ENCODE assay signal across 10 cellular contexts in genomic region chr7:16619979-16620408, GRCh38. TPM values are rescaled to one million over a fixed set of nuclear protein-coding genes. Genes with fewer than 3 reads are reported as not detected.
DNase-seq lines count a peak whose midpoint lies in the region; ATAC-seq and TF ChIP-seq lines count a peak whose summit lies in the region.
"Had no signal": no experiment of that assay in that cellular context is flagged by ENCODE, and none has a peak within 500 bp of the region (broad histone marks: within the 10 kb centered on the region; RNA-seq: fewer than 3 reads in every experiment).

No MANE protein-coding gene starts in this region.

- peak overlapping the region; percentile 82 for H3K27ac Mint-ChIP-seq in activated CD4-positive, alpha-beta T cell treated with anti-CD3 and anti-CD28 coated beads, Interleukin-2, amount 10 ng/mL, durations not matched to agents 24 days and 14 days
- H3K27ac Mint-ChIP-seq in HFFc6: peak overlapping the region; percentile 38
- peak overlapping the region; percentile 10 to 19 (median 17) for H3K27ac Mint-ChIP-seq in IgD-negative memory B cell
- H3K27ac Mint-ChIP-seq in natural killer cell treated with Interleukin-12 subunit alpha and Interleukin-12 subunit beta and Interleukin-15 and Interleukin-18, amount 100 ng/mL, for 72 hours: peak overlapping the region; percentile 10 to 57
- H3K27ac Mint-ChIP-seq in GM23338: no peak overlapping the region
- no peak overlapping the region for H3K27ac Mint-ChIP-seq in Caco-2 (ENCODE audit: unreplicated experiment)

- H3K9me2 ChIP-seq in GM23338 (ENCODE audit: insufficient read depth): no peaks in the 10 kb centered on the region

- intact Hi-C loops in activated CD4-positive, alpha-beta T cell treated with anti-CD3 and anti-CD28 coated beads, Interleukin-2, amount 10 ng/mL, durations not matched to agents 24 days and 14 days (cut with micrococcal nuclease): loop anchor here (1.0 to 10.0 kb wide), 2 partner anchors 25 to 685 kb away; partner anchors contain the start of gene ANKMY2
- intact Hi-C loops in Caco-2 (cut with micrococcal nuclease; ENCODE audit: unreplicated experiment): no loop called here

- no peaks in the 10 kb centered on the region for H3F3A ChIP-seq in GM23338 (replicated peaks; ENCODE audit: low read depth)

- H3K79me2 ChIP-seq in GM23338 (replicated peaks; ENCODE audit: insufficient read depth): no peaks in the 10 kb centered on the region

- peak; percentile 61 to 92 for ATAC-seq in natural killer cell treated with Interleukin-12 subunit alpha and Interleukin-12 subunit beta and Interleukin-15 and Interleukin-18, amount 100 ng/mL, for 72 hours
- ATAC-seq in GM23338: no peak

- H2AFZ ChIP-seq in GM23338: no peak overlapping the region

- H3K27ac ChIP-seq in GM23338 (ENCODE audit: low read depth): no peak overlapping the region
- H3K27ac ChIP-seq: skin epidermis had no signal

- H4K20me1 ChIP-seq in GM23338 (replicated peaks; ENCODE audit: insufficient read depth): no peaks in the 10 kb centered on the region

- H3K4me3 Mint-ChIP-seq in activated CD4-positive, alpha-beta T cell treated with anti-CD3 and anti-CD28 coated beads, Interleukin-2, amount 10 ng/mL, durations not matched to agents 24 days and 14 days: peak overlapping the region; percentile 43
- H3K4me3 Mint-ChIP-seq in HFFc6: no peak overlapping the region
- H3K4me3 Mint-ChIP-seq in IgD-negative memory B cell: no peak overlapping the region
- peak overlapping the region; percentile 31 for H3K4me3 Mint-ChIP-seq in natural killer cell treated with Interleukin-12 subunit alpha and Interleukin-12 subunit beta and Interleukin-15 and Interleukin-18, amount 100 ng/mL, for 72 hours
- no peak overlapping the region for H3K4me3 Mint-ChIP-seq in GM23338
- H3K4me3 Mint-ChIP-seq in Caco-2 (ENCODE audit: unreplicated experiment): no peak overlapping the region
- H3K4me3 Mint-ChIP-seq: H9 had no signal

- no peaks in the 10 kb centered on the region for H3K36me3 ChIP-seq in GM23338 (ENCODE audit: insufficient read depth)
- peaks cover 2% of the 10 kb centered on the region; the same call in 1 of the 2 replicates for H3K36me3 ChIP-seq in Caco-2 (ENCODE audit: control insufficient read depth, insufficient read depth, low read length)

- no TSS peak for BruUV-seq in Caco-2 (replicated peaks; lab: Mats Ljungman, UMichigan)

- no peaks in the 10 kb centered on the region for H3K27me3 ChIP-seq in GM23338 (ENCODE audit: insufficient read depth)
- H3K27me3 ChIP-seq in Caco-2 (replicated peaks; ENCODE audit: control insufficient read depth, insufficient read depth, low read length): no peaks in the 10 kb centered on the region

- H3K9me3 Mint-ChIP-seq in activated CD4-positive, alpha-beta T cell treated with anti-CD3 and anti-CD28 coated beads, Interleukin-2, amount 10 ng/mL, durations not matched to agents 24 days and 14 days: no peaks in the 10 kb centered on the region
- H3K9me3 Mint-ChIP-seq in HFFc6 (no peaks in the 10 kb centered on the region), IgD-negative memory B cell (no peaks in the 10 kb centered on the region), GM23338 (no peaks in the 10 kb centered on the region), Caco-2 (ENCODE audit: unreplicated experiment) (no peaks in the 10 kb centered on the region)
- H3K9me3 Mint-ChIP-seq in natural killer cell treated with Interleukin-12 subunit alpha and Interleukin-12 subunit beta and Interleukin-15 and Interleukin-18, amount 100 ng/mL, for 72 hours: no peaks in the 10 kb centered on the region
- H3K9me3 Mint-ChIP-seq: H9 had no signal

- POLR2A ChIA-PET in Caco-2 (lab: Charles Lee): no interaction called here

- CTCF ChIA-PET in Caco-2 (lab: Charles Lee): no interaction called here

- peaks cover 10% of the 10 kb centered on the region for H3K4me1 Mint-ChIP-seq in activated CD4-positive, alpha-beta T cell treated with anti-CD3 and anti-CD28 coated beads, Interleukin-2, amount 10 ng/mL, durations not matched to agents 24 days and 14 days
- H3K4me1 Mint-ChIP-seq in HFFc6 (ENCODE audit: low read depth): peaks cover 12% of the 10 kb centered on the region
- peaks cover 5 to 8% (median 8%) of the 10 kb centered on the region in 3 donors for H3K4me1 Mint-ChIP-seq in IgD-negative memory B cell
- peaks cover 5 to 9% of the 10 kb centered on the region in 2 donors for H3K4me1 Mint-ChIP-seq in natural killer cell treated with Interleukin-12 subunit alpha and Interleukin-12 subunit beta and Interleukin-15 and Interleukin-18, amount 100 ng/mL, for 72 hours (ENCODE audit: low read depth in 2 of 2)
- H3K4me1 Mint-ChIP-seq in GM23338: peaks cover 7% of the 10 kb centered on the region
- H3K4me1 Mint-ChIP-seq in Caco-2 (ENCODE audit: low read depth, unreplicated experiment): peaks cover 6% of the 10 kb centered on the region

- DNase-seq in activated CD4-positive, alpha-beta T cell treated with anti-CD3 and anti-CD28 coated beads, Interleukin-2, amount 10 ng/mL, durations not matched to agents 24 days and 14 days: peak; percentile 57
- no peak for DNase-seq in activated CD4-positive, alpha-beta T cell treated with anti-CD3 and anti-CD28 coated beads, Interleukin-2, amount 50 U/mL, for 48 hours
- DNase-seq in HFFc6 (no peak), epidermal melanocyte (ENCODE audit: insufficient read length, low spot score) (no peak), GM23338 (ENCODE audit: low spot score) (no peak), Caco-2 (no peak)
- DNase-seq in natural killer cell treated with Interleukin-12 subunit alpha and Interleukin-12 subunit beta and Interleukin-15 and Interleukin-18, amount 100 ng/mL, for 72 hours (ENCODE audit: low spot score): no peak
- DNase-seq: H9 had no signal

- no peak for TF ChIP-seq CTCF in HFFc6 (IDR thresholded peaks at IDR 0.05)
- TF ChIP-seq CTCF in GM23338 (conservative IDR thresholded peaks at IDR 0.05; ENCODE audit: low read depth in 2 of 2): no peak
- TF ChIP-seq CTCF in Caco-2 (IDR thresholded peaks at IDR 0.05; ENCODE audit: insufficient read depth in 1 of 2, low read depth in 1 of 2, low read length in 1 of 2, severe bottlenecking in 1 of 2, unreplicated experiment in 1 of 2): no peak

- H3K4me1 ChIP-seq in GM23338 (ENCODE audit: insufficient read depth) (peaks cover 13% of the 10 kb centered on the region; the same call in 1 of the 2 replicates), Caco-2 (no peaks in the 10 kb centered on the region)

- H3K4me3 ChIP-seq in GM23338 (no peak overlapping the region), Caco-2 (ENCODE audit: low read depth, low read length) (no peak overlapping the region)
- H3K4me3 ChIP-seq: skin epidermis had no signal

- no peaks in the 10 kb centered on the region for H3K9me3 ChIP-seq in Caco-2

- peaks cover 28% of the 10 kb centered on the region for H3K36me3 Mint-ChIP-seq in activated CD4-positive, alpha-beta T cell treated with anti-CD3 and anti-CD28 coated beads, Interleukin-2, amount 10 ng/mL, durations not matched to agents 24 days and 14 days (ENCODE audit: low read depth)
- H3K36me3 Mint-ChIP-seq in HFFc6 (ENCODE audit: low read depth) (peaks cover 42% of the 10 kb centered on the region), IgD-negative memory B cell (peaks cover 16% of the 10 kb centered on the region), GM23338 (ENCODE audit: low read depth) (peaks cover 17% of the 10 kb centered on the region; the same call in 2 of the 3 replicates), Caco-2 (ENCODE audit: insufficient read depth, unreplicated experiment) (peaks cover 72% of the 10 kb centered on the region)
- peaks cover 20% of the 10 kb centered on the region for H3K36me3 Mint-ChIP-seq in natural killer cell treated with Interleukin-12 subunit alpha and Interleukin-12 subunit beta and Interleukin-15 and Interleukin-18, amount 100 ng/mL, for 72 hours

- no peak overlapping the region for H3K4me2 ChIP-seq in GM23338

- H3K27me3 Mint-ChIP-seq in activated CD4-positive, alpha-beta T cell treated with anti-CD3 and anti-CD28 coated beads, Interleukin-2, amount 10 ng/mL, durations not matched to agents 24 days and 14 days: no peaks in the 10 kb centered on the region
- H3K27me3 Mint-ChIP-seq in HFFc6 (ENCODE audit: insufficient read depth) (no peaks in the 10 kb centered on the region), IgD-negative memory B cell (no peaks in the 10 kb centered on the region), GM23338 (ENCODE audit: insufficient read depth, low read depth, poor library complexity) (no peaks in the 10 kb centered on the region), Caco-2 (ENCODE audit: insufficient read depth, unreplicated experiment) (no peaks in the 10 kb centered on the region)
- no peaks in the 10 kb centered on the region for H3K27me3 Mint-ChIP-seq in natural killer cell treated with Interleukin-12 subunit alpha and Interleukin-12 subunit beta and Interleukin-15 and Interleukin-18, amount 100 ng/mL, for 72 hours

TF ChIP-seq in GM23338, 12 proteins besides CTCF, POLR2A, EP300 and RAD21 (continues in another document):
- no peak for TF ChIP-seq STAT1 (IDR thresholded peaks at IDR 0.05; ENCODE audit: unreplicated experiment)

RNA-seq across cellular contexts. Expression of gene ANKMY2, which starts 25.6 kb away (rescaled TPM):
- 8.0 and 8.7 TPM in 2 replicates for total RNA-seq in activated CD4-positive, alpha-beta T cell treated with anti-CD3 and anti-CD28 coated beads, Interleukin-2, amount 10 ng/mL, durations not matched to agents 24 days and 14 days
- total RNA-seq in HFFc6 (2021; fragmentation: NEBNext Ultra II Directional; extraction: Animal tissue kit (Norgen Biotek cat#: 25700)): 10 to 100 TPM; 21.0 to 26.2 (median 23.4) TPM
- polyA plus RNA-seq in IgD-negative memory B cell (16.9 TPM), GM23338 (2016; fragmentation: Nextera tagmentation; extraction: Ambion mirVana) (3.1 and 4.4 TPM in 2 replicates)
- 10 to 100 TPM; 11.3 to 13.4 TPM for total RNA-seq in natural killer cell treated with Interleukin-12 subunit alpha and Interleukin-12 subunit beta and Interleukin-15 and Interleukin-18, amount 100 ng/mL, for 72 hours
- 9.2 and 9.5 TPM in 2 replicates for total RNA-seq in GM23338 (2014; rRNA removed; shearing (Covaris generic))
- 34.5 and 35.2 TPM in 2 replicates for total RNA-seq in Caco-2 (2022)

RNA-seq across cellular contexts. Expression of gene BZW2, which starts 26.0 kb away (rescaled TPM):
- total RNA-seq in activated CD4-positive, alpha-beta T cell treated with anti-CD3 and anti-CD28 coated beads, Interleukin-2, amount 10 ng/mL, durations not matched to agents 24 days and 14 days: 104 and 113 TPM in 2 replicates
- 100 to 1,000 TPM in 2 of 6 experiments, 10 to 100 TPM in 4; 75.8 to 104 (median 94.5) TPM for total RNA-seq in HFFc6 (2021; fragmentation: NEBNext Ultra II Directional; extraction: Animal tissue kit (Norgen Biotek cat#: 25700))
- 43.8 TPM for polyA plus RNA-seq in IgD-negative memory B cell
- 10 to 100 TPM; 50.5 to 69.3 TPM for total RNA-seq in natural killer cell treated with Interleukin-12 subunit alpha and Interleukin-12 subunit beta and Interleukin-15 and Interleukin-18, amount 100 ng/mL, for 72 hours
- 95.3 and 108 TPM in 2 replicates for total RNA-seq in GM23338 (2014; rRNA removed; shearing (Covaris generic))
- 83.9 and 88.8 TPM in 2 replicates for polyA plus RNA-seq in GM23338 (2016; fragmentation: Nextera tagmentation; extraction: Ambion mirVana)
- total RNA-seq in Caco-2 (2022): 148 TPM in 2 replicates

Comparison
In these comparisons a context has a peak if more than half of its experiments do, and no peak if none do; other contexts are left out.
1. H3K27ac Mint-ChIP-seq: peak in activated CD4-positive, alpha-beta T cell treated with anti-CD3 and anti-CD28 coated beads, Interleukin-2, amount 10 ng/mL, durations not matched to agents 24 days and 14 days (single experiment), HFFc6 (single experiment), IgD-negative memory B cell (3 of 3) and natural killer cell treated with Interleukin-12 subunit alpha and Interleukin-12 subunit beta and Interleukin-15 and Interleukin-18, amount 100 ng/mL, for 72 hours (2 of 2); none in GM23338 (single experiment) and Caco-2 (single experiment).
2. H3K4me3 Mint-ChIP-seq: peak in activated CD4-positive, alpha-beta T cell treated with anti-CD3 and anti-CD28 coated beads, Interleukin-2, amount 10 ng/mL, durations not matched to agents 24 days and 14 days (single experiment) and natural killer cell treated with Interleukin-12 subunit alpha and Interleukin-12 subunit beta and Interleukin-15 and Interleukin-18, amount 100 ng/mL, for 72 hours (single experiment); none in HFFc6 (single experiment), IgD-negative memory B cell (0 of 4), GM23338 (single experiment) and Caco-2 (single experiment).